In genomic region chr12:20455001-20455706, GRCh38 we compare ENCODE assay signal across 1 cellular context.
TF ChIP-seq lines count a peak whose summit lies in the region.

No MANE protein-coding gene starts in this region.

TF ChIP-seq in SK-N-SH, 30 proteins besides CTCF, POLR2A, EP300 and RAD21 (continued from another document):
- TF ChIP-seq ZBTB33 (IDR thresholded peaks at IDR 0.05; ENCODE audit: borderline replicate concordance, low read depth) (no peak), TAF1 (IDR thresholded peaks at IDR 0.05; ENCODE audit: borderline replicate concordance, low read depth, low read length) (no peak), SIN3A (IDR thresholded peaks at IDR 0.05; ENCODE audit: borderline replicate concordance, low read depth, low read length) (no peak), FOSL2 (IDR thresholded peaks at IDR 0.05; ENCODE audit: borderline replicate concordance, low read depth) (no peak), POLR2AphosphoS5 (IDR thresholded peaks at IDR 0.05; ENCODE audit: low read depth, low read length) (no peak), REST (IDR thresholded peaks at IDR 0.05; ENCODE audit: low read depth, low read length) (no peak), NRF1 (IDR thresholded peaks at IDR 0.05; ENCODE audit: low read depth, low read length) (no peak)
